Comparison of ENCODE assay signal across 8 cellular contexts in the genomic region with DNA sequence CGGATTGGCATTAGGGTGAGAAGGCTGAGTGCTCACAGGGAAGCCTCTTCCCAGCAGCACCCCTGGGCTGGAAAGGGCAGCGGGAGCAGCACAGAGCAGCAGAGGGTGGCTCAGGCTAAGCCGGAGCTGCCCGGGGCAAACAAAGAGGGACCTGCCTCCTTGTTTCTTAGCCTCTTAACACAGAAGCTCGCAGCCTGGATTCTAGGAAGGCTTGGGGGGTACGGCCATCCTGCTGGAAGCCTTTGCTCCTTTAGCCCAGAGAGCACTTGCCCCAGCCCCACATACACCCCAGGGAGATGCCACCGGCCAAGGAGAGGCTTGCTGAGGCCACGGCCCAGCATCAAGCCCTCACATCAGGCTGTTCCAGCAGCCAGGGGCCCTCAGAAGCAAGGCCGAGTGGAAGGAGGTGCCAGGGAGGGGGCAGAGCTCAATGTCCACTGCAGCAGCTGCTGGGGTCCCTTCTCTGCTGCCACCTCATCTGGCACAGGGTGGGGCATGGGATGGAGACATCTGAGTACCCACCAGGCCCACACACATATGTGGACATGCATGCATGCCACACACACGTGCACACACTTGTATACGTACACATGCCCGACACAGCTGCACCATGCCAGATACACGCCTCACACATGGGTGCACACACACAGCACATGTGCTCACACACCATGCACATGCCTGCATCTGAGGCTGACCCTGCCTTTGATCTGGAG. TPM values are rescaled to one million over a fixed set of nuclear protein-coding genes. Genes with fewer than 3 reads are reported as not detected.
DNase-seq lines count a peak whose midpoint lies in the region; ATAC-seq lines count a peak whose summit lies in the region.

No MANE protein-coding gene starts in this region.

- no peaks in the 10 kb centered on the region for H3K27me3 ChIP-seq in muscle layer of duodenum (ENCODE audit: low read depth, low read length)

- DNase-seq in activated CD4-positive, alpha-beta T cell treated with anti-CD3 and anti-CD28 coated beads for 36 hours: peak; percentile 3
- DNase-seq in activated CD4-positive, alpha-beta T cell treated with anti-CD3 and anti-CD28 coated beads for 1 hour: no peak
- DNase-seq in epidermal melanocyte (ENCODE audit: insufficient read length, low spot score): peak; percentile 63
- no peak for DNase-seq in T-helper 2 cell treated with Interferon-gamma antibody and Interleukin-4, amounts not matched to agents 5 μg/mL and 100 μg/mL, for 36 hours (ENCODE audit: low spot score)
- no peak for DNase-seq in stimulated activated CD4-positive, alpha-beta T cell treated with anti-CD3 and anti-CD28 coated beads, Interleukin-2, amount 100 ng/mL, for 24 hours

- no peaks in the 10 kb centered on the region for H3K36me3 ChIP-seq in muscle layer of duodenum (ENCODE audit: control insufficient read depth in 1 of 2, insufficient read depth in 2 of 2, low read length in 2 of 2)
- no peaks in the 10 kb centered on the region for H3K36me3 ChIP-seq in urinary bladder (ENCODE audit: insufficient read depth)

- intact Hi-C loops in activated CD4-positive, alpha-beta T cell treated with anti-CD3 and anti-CD28 coated beads for 36 hours (cut with DNase I, micrococcal nuclease): no loop called here

- ATAC-seq in activated CD4-positive, alpha-beta T cell treated with anti-CD3 and anti-CD28 coated beads for 36 hours: no peak
- ATAC-seq in HG02623 (IDR thresholded peaks at IDR 0.05; ENCODE audit: unreplicated experiment): no peak

- H3K4me1 ChIP-seq in muscle layer of duodenum (ENCODE audit: control insufficient read depth in 1 of 2, insufficient read depth in 2 of 2, low read length in 2 of 2) (peaks cover 19 to 37% of the 10 kb centered on the region in 2 donors), urinary bladder (ENCODE audit: insufficient read depth) (no peaks in the 10 kb centered on the region)

- no peaks in the 10 kb centered on the region for H3K9me3 Mint-ChIP-seq in activated CD4-positive, alpha-beta T cell treated with anti-CD3 and anti-CD28 coated beads for 36 hours (ENCODE audit: low read depth)
- no peaks in the 10 kb centered on the region for H3K9me3 Mint-ChIP-seq in T-helper 2 cell treated with Interferon-gamma antibody and Interleukin-4, amounts not matched to agents 5 μg/mL and 100 μg/mL, for 36 hours

- no peak overlapping the region for H3K4me3 ChIP-seq in muscle layer of duodenum (ENCODE audit: low read depth in 1 of 2, low read length in 2 of 2)
- no peak overlapping the region for H3K4me3 ChIP-seq in urinary bladder (ENCODE audit: low read depth, low read length)

- no peaks in the 10 kb centered on the region for H3K27me3 Mint-ChIP-seq in activated CD4-positive, alpha-beta T cell treated with anti-CD3 and anti-CD28 coated beads for 36 hours
- H3K27me3 Mint-ChIP-seq in T-helper 2 cell treated with Interferon-gamma antibody and Interleukin-4, amounts not matched to agents 5 μg/mL and 100 μg/mL, for 36 hours (ENCODE audit: low read depth): no peaks in the 10 kb centered on the region

- H3K9me3 ChIP-seq in muscle layer of duodenum (ENCODE audit: control insufficient read depth in 1 of 2, low read length in 2 of 2): no peaks in the 10 kb centered on the region

- no peak overlapping the region for H3K27ac Mint-ChIP-seq in activated CD4-positive, alpha-beta T cell treated with anti-CD3 and anti-CD28 coated beads for 36 hours
- no peak overlapping the region for H3K27ac Mint-ChIP-seq in T-helper 2 cell treated with Interferon-gamma antibody and Interleukin-4, amounts not matched to agents 5 μg/mL and 100 μg/mL, for 36 hours

- peaks cover 5% of the 10 kb centered on the region for H3K36me3 Mint-ChIP-seq in activated CD4-positive, alpha-beta T cell treated with anti-CD3 and anti-CD28 coated beads for 36 hours (ENCODE audit: low read depth)
- H3K36me3 Mint-ChIP-seq in T-helper 2 cell treated with Interferon-gamma antibody and Interleukin-4, amounts not matched to agents 5 μg/mL and 100 μg/mL, for 36 hours (ENCODE audit: low read depth): peaks cover 25% of the 10 kb centered on the region

- CTCF ChIA-PET in activated CD4-positive, alpha-beta T cell treated with anti-CD3 and anti-CD28 coated beads for 36 hours (lab: Charles Lee): interaction anchor here (0.5 to 0.6 kb wide), 2 partner anchors 27 to 169 kb away, joined by 3 to 4 read pairs; no protein-coding TSS in a partner anchor

- POLR2A ChIA-PET in activated CD4-positive, alpha-beta T cell treated with anti-CD3 and anti-CD28 coated beads for 36 hours (lab: Charles Lee): no interaction called here

- H3K4me1 Mint-ChIP-seq in activated CD4-positive, alpha-beta T cell treated with anti-CD3 and anti-CD28 coated beads for 36 hours: no peaks in the 10 kb centered on the region
- H3K4me1 Mint-ChIP-seq in T-helper 2 cell treated with Interferon-gamma antibody and Interleukin-4, amounts not matched to agents 5 μg/mL and 100 μg/mL, for 36 hours (ENCODE audit: low read depth): peaks cover 18% of the 10 kb centered on the region

- H3K4me3 Mint-ChIP-seq in activated CD4-positive, alpha-beta T cell treated with anti-CD3 and anti-CD28 coated beads for 36 hours: no peak overlapping the region
- no peak overlapping the region for H3K4me3 Mint-ChIP-seq in T-helper 2 cell treated with Interferon-gamma antibody and Interleukin-4, amounts not matched to agents 5 μg/mL and 100 μg/mL, for 36 hours

- WGBS in urinary bladder: 43% methylated on average over 13 of the region's 13 CpGs

- H3K27ac ChIP-seq in muscle layer of duodenum (ENCODE audit: low read length) (peak overlapping the region; percentile 90), urinary bladder (ENCODE audit: low read depth) (peak overlapping the region; percentile 46)

RNA-seq across cellular contexts. Expression of gene SPON2, which starts 20.3 kb away (rescaled TPM):
- total RNA-seq in activated CD4-positive, alpha-beta T cell treated with anti-CD3 and anti-CD28 coated beads for 36 hours: 1 to 10 TPM; 7.5 to 8.5 TPM
- 119 TPM for total RNA-seq in urinary bladder
- 123 TPM for polyA plus RNA-seq in urinary bladder

RNA-seq across cellular contexts. Expression of gene CTBP1, which starts 56.3 kb away (rescaled TPM):
- 100 to 1,000 TPM; 152 to 177 TPM for total RNA-seq in activated CD4-positive, alpha-beta T cell treated with anti-CD3 and anti-CD28 coated beads for 36 hours
- 85.9 TPM for total RNA-seq in urinary bladder
- polyA plus RNA-seq in urinary bladder: 140 TPM

Comparison
In these comparisons a context has a peak if more than half of its experiments do, and no peak if none do; other contexts are left out.
1. DNase-seq: peak in activated CD4-positive, alpha-beta T cell treated with anti-CD3 and anti-CD28 coated beads for 36 hours (single experiment) and epidermal melanocyte (single experiment); none in activated CD4-positive, alpha-beta T cell treated with anti-CD3 and anti-CD28 coated beads for 1 hour (single experiment), T-helper 2 cell treated with Interferon-gamma antibody and Interleukin-4, amounts not matched to agents 5 μg/mL and 100 μg/mL, for 36 hours (single experiment) and stimulated activated CD4-positive, alpha-beta T cell treated with anti-CD3 and anti-CD28 coated beads, Interleukin-2, amount 100 ng/mL, for 24 hours (0 of 2).
2. RNA of gene SPON2, which starts 20.3 kb away (total RNA-seq): 119 TPM in urinary bladder (single experiment); 7.5 to 8.5 TPM in activated CD4-positive, alpha-beta T cell treated with anti-CD3 and anti-CD28 coated beads for 36 hours; every median in the first group is over 10 times any median in the second.